1 cellular context compared by ENCODE assay signal in the genomic region with DNA sequence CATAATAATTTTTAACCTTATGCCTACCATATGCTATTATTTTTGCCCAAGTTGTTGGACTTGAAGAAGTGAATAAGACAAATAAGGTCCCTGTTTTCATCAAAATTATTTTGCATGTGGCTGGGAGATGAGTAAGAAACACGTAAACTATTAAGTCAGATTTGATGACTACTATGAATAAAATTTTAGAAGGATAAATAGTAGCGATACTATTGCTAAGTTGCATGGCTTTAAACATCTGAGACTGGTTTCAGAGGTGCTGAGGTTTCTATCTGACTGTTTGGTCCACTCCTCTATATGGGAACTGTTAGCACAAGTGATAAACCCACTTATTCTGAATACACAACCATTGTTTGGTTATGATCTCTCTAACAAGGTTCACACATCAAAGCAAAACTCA.
TF ChIP-seq lines count a peak whose summit lies in the region.

No MANE protein-coding gene starts in this region.

TF ChIP-seq in IMR-90, 13 proteins besides CTCF, POLR2A, EP300 and RAD21 (continued from another document):
- TF ChIP-seq, protein P1, sequence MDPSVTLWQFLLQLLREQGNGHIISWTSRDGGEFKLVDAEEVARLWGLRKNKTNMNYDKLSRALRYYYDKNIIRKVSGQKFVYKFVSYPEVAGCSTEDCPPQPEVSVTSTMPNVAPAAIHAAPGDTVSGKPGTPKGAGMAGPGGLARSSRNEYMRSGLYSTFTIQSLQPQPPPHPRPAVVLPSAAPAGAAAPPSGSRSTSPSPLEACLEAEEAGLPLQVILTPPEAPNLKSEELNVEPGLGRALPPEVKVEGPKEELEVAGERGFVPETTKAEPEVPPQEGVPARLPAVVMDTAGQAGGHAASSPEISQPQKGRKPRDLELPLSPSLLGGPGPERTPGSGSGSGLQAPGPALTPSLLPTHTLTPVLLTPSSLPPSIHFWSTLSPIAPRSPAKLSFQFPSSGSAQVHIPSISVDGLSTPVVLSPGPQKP (IDR thresholded peaks at IDR 0.05; ENCODE audit: borderline replicate concordance, low read depth, low read length), result no peak
- no peak for TF ChIP-seq RCOR1 (IDR thresholded peaks at IDR 0.05; ENCODE audit: insufficient replicate concordance, low read length)
- no peak for TF ChIP-seq MAFK (IDR thresholded peaks at IDR 0.05; ENCODE audit: low read depth, low read length)
